In the genomic region with DNA sequence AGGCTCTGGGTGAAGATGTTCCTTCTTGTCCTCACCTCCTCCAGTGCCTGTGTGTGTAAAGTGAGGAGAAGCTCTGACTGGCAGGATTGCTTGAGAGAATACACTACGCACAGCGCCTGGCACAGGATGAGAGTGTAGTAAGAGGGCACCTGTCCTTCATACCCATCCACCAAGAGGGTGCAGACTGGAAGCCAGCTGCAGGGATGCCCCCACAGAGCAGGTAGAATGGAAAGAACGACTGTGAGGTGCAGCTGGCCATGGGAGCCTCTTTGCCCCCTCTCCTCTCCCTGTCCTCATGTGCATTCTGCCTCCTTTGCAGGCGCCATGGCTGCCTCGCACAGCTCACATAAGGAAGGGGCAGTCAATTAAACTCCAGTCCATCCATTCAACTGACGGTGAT, we compare ENCODE assay signal across 17 cellular contexts. TPM values are rescaled to one million over a fixed set of nuclear protein-coding genes. Genes with fewer than 3 reads are reported as not detected.
DNase-seq lines count a peak whose midpoint lies in the region; ATAC-seq, FAIRE-seq and TF ChIP-seq lines count a peak whose summit lies in the region.
"Had no signal": no experiment of that assay in that cellular context is flagged by ENCODE, and none has a peak within 500 bp of the region (broad histone marks: within the 10 kb centered on the region; RNA-seq: fewer than 3 reads in every experiment).

No MANE protein-coding gene starts in this region.

- CTCF ChIA-PET in activated CD8-positive, alpha-beta memory T cell treated with anti-CD3 and anti-CD28 coated beads, Interleukin-2, amount 10 ng/mL, durations not matched to agents 7 days and 5 days (lab: Charles Lee) = interaction anchor here (0.6 to 11.6 kb wide), 48 partner anchors 9 to 544 kb away, joined by 3 to 151 read pairs (median 4); partner anchors contain the start of genes CIAO2A, DAPK2 and FBXL22

- H3K4me1 ChIP-seq in BE2C = no peaks in the 10 kb centered on the region

- no peaks in the 10 kb centered on the region for H3K27me3 ChIP-seq in BE2C
- H3K27me3 ChIP-seq: BLaER1, neutrophil, right atrium auricular region, upper lobe of left lung had no signal

- H3K4me3 ChIP-seq in BE2C (ENCODE audit: low read depth, low read length) = no peak overlapping the region
- H3K4me3 ChIP-seq: BLaER1, GM23248, right atrium auricular region, upper lobe of left lung had no signal

- H3K36me3 Mint-ChIP-seq in activated CD8-positive, alpha-beta memory T cell treated with anti-CD3 and anti-CD28 coated beads, Interleukin-2, amount 10 ng/mL, durations not matched to agents 7 days and 5 days = peaks cover 8% of the 10 kb centered on the region
- peaks cover 33% of the 10 kb centered on the region for H3K36me3 Mint-ChIP-seq in activated T-helper 1 cell treated with anti-CD3 and anti-CD28 coated beads, Interleukin-12 subunit alpha, Interleukin-12 subunit beta, Interleukin-2, Interleukin-4 antibody, amounts not matched to agents 30 ng/mL and 10 ng/mL and 1 ng/mL, durations not matched to agents 14 hours and 24 hours and 36 hours (ENCODE audit: low read depth)
- H3K36me3 Mint-ChIP-seq in nephron (ENCODE audit: low read depth) = peaks cover 59% of the 10 kb centered on the region

- H3K4me1 Mint-ChIP-seq in activated CD8-positive, alpha-beta memory T cell treated with anti-CD3 and anti-CD28 coated beads, Interleukin-2, amount 10 ng/mL, durations not matched to agents 7 days and 5 days = peaks cover 45% of the 10 kb centered on the region
- H3K4me1 Mint-ChIP-seq in activated T-helper 1 cell treated with anti-CD3 and anti-CD28 coated beads, Interleukin-12 subunit alpha, Interleukin-12 subunit beta, Interleukin-2, Interleukin-4 antibody, amounts not matched to agents 30 ng/mL and 10 ng/mL and 1 ng/mL, durations not matched to agents 14 hours and 24 hours and 36 hours (ENCODE audit: low read depth) = peaks cover 36% of the 10 kb centered on the region
- peaks cover 47% of the 10 kb centered on the region for H3K4me1 Mint-ChIP-seq in nephron

- H3K27ac Mint-ChIP-seq in activated CD8-positive, alpha-beta memory T cell treated with anti-CD3 and anti-CD28 coated beads, Interleukin-2, amount 10 ng/mL, durations not matched to agents 7 days and 5 days = peak overlapping the region; percentile 41
- H3K27ac Mint-ChIP-seq in activated T-helper 1 cell treated with anti-CD3 and anti-CD28 coated beads, Interleukin-12 subunit alpha, Interleukin-12 subunit beta, Interleukin-2, Interleukin-4 antibody, amounts not matched to agents 30 ng/mL and 10 ng/mL and 1 ng/mL, durations not matched to agents 14 hours and 24 hours and 36 hours = peak overlapping the region; percentile 34
- peak overlapping the region in 2 of 3 experiments; percentile 15 to 61 for H3K27ac Mint-ChIP-seq in nephron

- peaks cover 7% of the 10 kb centered on the region for H3K36me3 ChIP-seq in BE2C

- peak; percentile 53 for FAIRE-seq in urothelium cell line (lab: Jason Lieb, UNC)

- H3K27me3 Mint-ChIP-seq in activated CD8-positive, alpha-beta memory T cell treated with anti-CD3 and anti-CD28 coated beads, Interleukin-2, amount 10 ng/mL, durations not matched to agents 7 days and 5 days = no peaks in the 10 kb centered on the region
- no peaks in the 10 kb centered on the region for H3K27me3 Mint-ChIP-seq in activated T-helper 1 cell treated with anti-CD3 and anti-CD28 coated beads, Interleukin-12 subunit alpha, Interleukin-12 subunit beta, Interleukin-2, Interleukin-4 antibody, amounts not matched to agents 30 ng/mL and 10 ng/mL and 1 ng/mL, durations not matched to agents 14 hours and 24 hours and 36 hours (ENCODE audit: insufficient read depth)
- H3K27me3 Mint-ChIP-seq in nephron (ENCODE audit: low read depth) = peaks cover 7% of the 10 kb centered on the region

- ATAC-seq in activated CD8-positive, alpha-beta memory T cell treated with anti-CD3 and anti-CD28 coated beads, Interleukin-2, amount 10 ng/mL, durations not matched to agents 7 days and 5 days = no peak
- ATAC-seq in HG03342 (IDR thresholded peaks at IDR 0.05; ENCODE audit: unreplicated experiment) (no peak), GM19463 (IDR thresholded peaks at IDR 0.05; ENCODE audit: unreplicated experiment) (no peak)

- no peaks in the 10 kb centered on the region for H3K9me3 Mint-ChIP-seq in activated CD8-positive, alpha-beta memory T cell treated with anti-CD3 and anti-CD28 coated beads, Interleukin-2, amount 10 ng/mL, durations not matched to agents 7 days and 5 days (ENCODE audit: low read depth)
- H3K9me3 Mint-ChIP-seq in activated T-helper 1 cell treated with anti-CD3 and anti-CD28 coated beads, Interleukin-12 subunit alpha, Interleukin-12 subunit beta, Interleukin-2, Interleukin-4 antibody, amounts not matched to agents 30 ng/mL and 10 ng/mL and 1 ng/mL, durations not matched to agents 14 hours and 24 hours and 36 hours = no peaks in the 10 kb centered on the region
- no peaks in the 10 kb centered on the region for H3K9me3 Mint-ChIP-seq in nephron
- H3K9me3 Mint-ChIP-seq: endodermal cell; stimulated activated effector memory CD8-positive, alpha-beta T cell treated with anti-CD3 and anti-CD28 coated beads, Interleukin-12 subunit alpha, Interleukin-12 subunit beta, amount 100 ng/mL, for 72 hours had no signal

- intact Hi-C loops in activated T-helper 1 cell treated with anti-CD3 and anti-CD28 coated beads, Interleukin-12 subunit alpha, Interleukin-12 subunit beta, Interleukin-2, Interleukin-4 antibody, amounts not matched to agents 30 ng/mL and 10 ng/mL and 1 ng/mL, durations not matched to agents 14 hours and 24 hours and 36 hours (cut with micrococcal nuclease) = loop anchor here (10.0 kb wide), 2 partner anchors 425 to 545 kb away; partner anchors contain the start of genes RAB8B and SNX22

- no peak for TF ChIP-seq CTCF in nephron (IDR thresholded peaks at IDR 0.05; ENCODE audit: unreplicated experiment in 3 of 3)
- TF ChIP-seq CTCF in BE2C (IDR thresholded peaks at IDR 0.05; ENCODE audit: low read depth, low read length) = no peak

- no peak overlapping the region for H3K4me3 Mint-ChIP-seq in activated CD8-positive, alpha-beta memory T cell treated with anti-CD3 and anti-CD28 coated beads, Interleukin-2, amount 10 ng/mL, durations not matched to agents 7 days and 5 days
- H3K4me3 Mint-ChIP-seq in activated T-helper 1 cell treated with anti-CD3 and anti-CD28 coated beads, Interleukin-12 subunit alpha, Interleukin-12 subunit beta, Interleukin-2, Interleukin-4 antibody, amounts not matched to agents 30 ng/mL and 10 ng/mL and 1 ng/mL, durations not matched to agents 14 hours and 24 hours and 36 hours = no peak overlapping the region
- H3K4me3 Mint-ChIP-seq in nephron = no peak overlapping the region
- H3K4me3 Mint-ChIP-seq: endodermal cell had no signal

- DNase-seq in activated CD8-positive, alpha-beta memory T cell treated with anti-CD3 and anti-CD28 coated beads, Interleukin-2, amount 10 ng/mL, durations not matched to agents 7 days and 5 days = no peak
- DNase-seq in activated CD8-positive, alpha-beta memory T cell treated with anti-CD3 and anti-CD28 coated beads, Interleukin-2, amount 50 U/mL, for 4 hours = no peak
- no peak for DNase-seq in activated T-helper 1 cell treated with anti-CD3 and anti-CD28 coated beads, Interleukin-12 subunit alpha, Interleukin-12 subunit beta, Interleukin-2, Interleukin-4 antibody, amounts not matched to agents 30 ng/mL and 10 ng/mL and 1 ng/mL, durations not matched to agents 14 hours and 24 hours and 36 hours (ENCODE audit: low spot score)
- DNase-seq in urothelium cell line (ENCODE audit: low spot score) (no peak), BE2C (no peak)
- DNase-seq: activated gamma-delta T cell, NCI-H2107 had no signal

- H3K9me3 ChIP-seq in BE2C = no peaks in the 10 kb centered on the region
- H3K9me3 ChIP-seq: BLaER1, neutrophil, right atrium auricular region, upper lobe of left lung had no signal

RNA-seq across cellular contexts. Expression of gene FBXL22, which starts 12.3 kb away (rescaled TPM):
- total RNA-seq in activated CD8-positive, alpha-beta memory T cell treated with anti-CD3 and anti-CD28 coated beads, Interleukin-2, amount 10 ng/mL, durations not matched to agents 7 days and 5 days = under 1 TPM; 0.56 to 0.85 TPM
- total RNA-seq in activated T-helper 1 cell treated with anti-CD3 and anti-CD28 coated beads, Interleukin-12 subunit alpha, Interleukin-12 subunit beta, Interleukin-2, Interleukin-4 antibody, amounts not matched to agents 30 ng/mL and 10 ng/mL and 1 ng/mL, durations not matched to agents 14 hours and 24 hours and 36 hours = 0.83 and 0.88 TPM in 2 replicates
- 4.2 TPM for polyA plus RNA-seq in BE2C (2012; ENCODE audit: insufficient read depth, insufficient read length, low read depth)
